ENCODE assay signal across 17 cellular contexts in genomic region chr11:95831198-95831883, GRCh38. TPM values are rescaled to one million over a fixed set of nuclear protein-coding genes. Genes with fewer than 3 reads are reported as not detected.
DNase-seq lines count a peak whose midpoint lies in the region; ATAC-seq and TF ChIP-seq lines count a peak whose summit lies in the region.
"Had no signal": no experiment of that assay in that cellular context is flagged by ENCODE, and none has a peak within 500 bp of the region (broad histone marks: within the 10 kb centered on the region; RNA-seq: fewer than 3 reads in every experiment).

No MANE protein-coding gene starts in this region.

- H3K27ac ChIP-seq in upper lobe of right lung = no peak overlapping the region
- H3K27ac ChIP-seq: heart right ventricle, HL-60, neural progenitor cell, tibial nerve had no signal

- H3K4me3 ChIP-seq in AG09309 (ENCODE audit: control insufficient read depth, low read depth, low read length) (no peak overlapping the region), astrocyte of the spinal cord (ENCODE audit: low read depth, low read length) (no peak overlapping the region), kidney epithelial cell (ENCODE audit: low read depth, low read length) (no peak overlapping the region), upper lobe of right lung (no peak overlapping the region)
- H3K4me3 ChIP-seq: heart right ventricle, neural progenitor cell, tibial nerve had no signal

- TF ChIP-seq CTCF in AG09309 (IDR thresholded peaks at IDR 0.05; ENCODE audit: control insufficient read depth, insufficient read depth, low read depth, low read length, missing control alignments) (no peak), astrocyte of the spinal cord (IDR thresholded peaks at IDR 0.05; ENCODE audit: low read depth, low read length) (no peak), kidney epithelial cell (IDR thresholded peaks at IDR 0.05; ENCODE audit: insufficient read depth, low read length, poor library complexity, severe bottlenecking) (no peak), upper lobe of right lung (IDR thresholded peaks at IDR 0.05) (no peak)

- DNase-seq in AG09309 (ENCODE audit: low read depth) = peak; percentile 87
- peak; percentile 54 for DNase-seq in HS-27A (ENCODE audit: low read depth)
- peak; percentile 90 for DNase-seq in astrocyte of the spinal cord (ENCODE audit: low read depth, low spot score)
- DNase-seq in kidney epithelial cell (ENCODE audit: low read depth) = peak; percentile 71
- DNase-seq in mesenteric fat pad (ENCODE audit: low spot score) = no peak
- DNase-seq in DMS153 treated with DMSO at 0.1 percent for 48 hours (lab: John Stamatoyannopoulos, UW; ENCODE audit: unreplicated experiment) = no peak
- no peak for DNase-seq in superior temporal gyrus (ENCODE audit: extremely low spot score)
- no peak for DNase-seq in upper lobe of right lung
- DNase-seq: activated CD4-positive, alpha-beta memory T cell treated with anti-CD3 and anti-CD28 coated beads for 36 hours; DMS53; heart right ventricle; NCI-H2227 treated with DMSO at 0.1 percent for 48 hours; SIG-M5; stimulated activated CD4-positive, alpha-beta T cell treated with anti-CD3 and anti-CD28 coated beads, Interleukin-4, amount 100 ng/mL, for 4 hours had no signal

- intact Hi-C loops in upper lobe of right lung (cut with DNase I) = no loop called here

- no peaks in the 10 kb centered on the region for H3K4me1 ChIP-seq in upper lobe of right lung
- H3K4me1 ChIP-seq: neural progenitor cell had no signal

- in situ Hi-C loops in astrocyte of the spinal cord (cut with HindIII; ENCODE audit: low sequenced_read_pairs) = loop anchor here (25.0 kb wide), 1 partner anchor 556 kb away; the partner anchor contains the start of genes CCDC82 and JRKL

- H3K36me3 ChIP-seq in kidney epithelial cell (ENCODE audit: control insufficient read depth, insufficient read depth, low read length) = no peaks in the 10 kb centered on the region
- peaks cover 80% of the 10 kb centered on the region for H3K36me3 ChIP-seq in upper lobe of right lung

- no peaks in the 10 kb centered on the region for H3K9me3 ChIP-seq in upper lobe of right lung
- H3K9me3 ChIP-seq: heart right ventricle, tibial nerve had no signal

- no peak for ATAC-seq in upper lobe of right lung
- ATAC-seq: heart right ventricle had no signal

- H3K27me3 ChIP-seq in kidney epithelial cell (ENCODE audit: control insufficient read depth, insufficient read depth, low read length) (no peaks in the 10 kb centered on the region), upper lobe of right lung (no peaks in the 10 kb centered on the region)
- H3K27me3 ChIP-seq: heart right ventricle, neural progenitor cell, tibial nerve had no signal

RNA-seq across cellular contexts. Expression of gene CEP57, which starts 41.0 kb away (rescaled TPM):
- total RNA-seq in kidney epithelial cell (44.8 and 51.8 TPM in 2 replicates), mesenteric fat pad (20.7 TPM), upper lobe of right lung (33.8 TPM)

RNA-seq across cellular contexts. Expression of gene FAM76B, which starts 41.8 kb away (rescaled TPM):
- total RNA-seq in kidney epithelial cell = 17.0 and 24.0 TPM in 2 replicates
- total RNA-seq in mesenteric fat pad = 14.6 TPM
- total RNA-seq in upper lobe of right lung = 22.5 TPM

Comparison
In these comparisons a context has a peak if more than half of its experiments do, and no peak if none do; other contexts are left out.
1. DNase-seq: peak in AG09309 (single experiment), HS-27A (single experiment), astrocyte of the spinal cord (single experiment) and kidney epithelial cell (single experiment); none in mesenteric fat pad (single experiment), DMS153 treated with DMSO at 0.1 percent for 48 hours (single experiment), superior temporal gyrus (single experiment) and upper lobe of right lung (single experiment).